In the genomic region with DNA sequence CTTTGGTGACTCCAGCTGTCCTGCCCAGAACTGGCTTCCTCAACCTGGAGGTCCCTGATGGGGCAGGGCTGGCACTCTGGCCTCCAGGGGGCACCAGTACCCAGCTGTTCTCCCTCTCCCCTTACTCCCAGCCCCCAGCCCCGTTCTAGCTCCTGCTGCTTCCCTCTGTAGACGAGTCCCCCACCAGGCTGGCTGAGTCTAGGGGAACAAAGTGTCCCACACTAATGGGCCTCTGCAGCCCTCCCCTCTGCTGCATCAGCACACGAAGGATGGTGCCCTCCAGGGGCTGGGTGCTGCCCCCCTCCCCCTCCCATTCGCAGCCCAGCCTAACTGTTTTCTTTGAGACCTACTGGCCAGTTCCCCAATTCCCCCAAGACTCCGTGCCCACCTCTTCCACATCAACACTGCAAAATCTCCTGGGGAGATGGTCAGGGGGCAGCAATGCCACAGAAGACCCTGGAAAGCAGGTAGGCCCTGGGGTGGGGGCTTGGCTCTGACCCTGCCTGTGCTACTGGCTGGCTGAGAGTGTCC, we compare ENCODE assay signal across 11 cellular contexts. TPM values are rescaled to one million over a fixed set of nuclear protein-coding genes. Genes with fewer than 3 reads are reported as not detected.
DNase-seq lines count a peak whose midpoint lies in the region; ATAC-seq and TF ChIP-seq lines count a peak whose summit lies in the region.
"Had no signal": no experiment of that assay in that cellular context is flagged by ENCODE, and none has a peak within 500 bp of the region (broad histone marks: within the 10 kb centered on the region; RNA-seq: fewer than 3 reads in every experiment).

No MANE protein-coding gene starts in this region.

- peaks cover 7% of the 10 kb centered on the region for H3K4me1 ChIP-seq in CD8-positive, alpha-beta T cell (ENCODE audit: insufficient read depth, low read length)

- H3K4me3 Mint-ChIP-seq in activated naive CD4-positive, alpha-beta T cell treated with anti-CD3 and anti-CD28 coated beads for 36 hours: no peak overlapping the region
- H3K4me3 Mint-ChIP-seq in activated naive CD4-positive, alpha-beta T cell treated with anti-CD3 and anti-CD28 coated beads, Interleukin-2, amount 10 ng/mL, durations not matched to agents 7 days and 5 days: no peak overlapping the region
- no peak overlapping the region for H3K4me3 Mint-ChIP-seq in chondrocyte (ENCODE audit: unreplicated experiment)
- H3K4me3 Mint-ChIP-seq in CD8-positive, alpha-beta T cell: no peak overlapping the region
- H3K4me3 Mint-ChIP-seq: activated CD8-positive, alpha-beta T cell treated with anti-CD3 and anti-CD28 coated beads, Interleukin-2, amount 10 ng/mL, durations not matched to agents 7 days and 5 days had no signal

- intact Hi-C loops in activated naive CD4-positive, alpha-beta T cell treated with anti-CD3 and anti-CD28 coated beads for 36 hours (cut with micrococcal nuclease): no loop called here
- intact Hi-C loops in sciatic nerve (cut with DNase I): loop anchor here (10.0 kb wide), 1 partner anchor 57 kb away; no protein-coding TSS in a partner anchor
- intact Hi-C loops in CD8-positive, alpha-beta T cell (cut with DNase I, micrococcal nuclease): no loop called here

- H3K27me3 Mint-ChIP-seq in activated naive CD4-positive, alpha-beta T cell treated with anti-CD3 and anti-CD28 coated beads for 36 hours (ENCODE audit: low read depth): peaks cover 53% of the 10 kb centered on the region
- H3K27me3 Mint-ChIP-seq in activated naive CD4-positive, alpha-beta T cell treated with anti-CD3 and anti-CD28 coated beads, Interleukin-2, amount 10 ng/mL, durations not matched to agents 7 days and 5 days: peaks cover 69% of the 10 kb centered on the region
- peaks cover 62% of the 10 kb centered on the region for H3K27me3 Mint-ChIP-seq in chondrocyte (ENCODE audit: low read depth)
- H3K27me3 Mint-ChIP-seq in CD8-positive, alpha-beta T cell (ENCODE audit: low read depth): peaks cover 60% of the 10 kb centered on the region

- H3K9me3 ChIP-seq in CD8-positive, alpha-beta T cell (ENCODE audit: low read length): no peaks in the 10 kb centered on the region

- H3K9me3 Mint-ChIP-seq in activated naive CD4-positive, alpha-beta T cell treated with anti-CD3 and anti-CD28 coated beads for 36 hours: no peaks in the 10 kb centered on the region
- no peaks in the 10 kb centered on the region for H3K9me3 Mint-ChIP-seq in activated naive CD4-positive, alpha-beta T cell treated with anti-CD3 and anti-CD28 coated beads, Interleukin-2, amount 10 ng/mL, durations not matched to agents 7 days and 5 days
- H3K9me3 Mint-ChIP-seq in chondrocyte (ENCODE audit: low read depth): no peaks in the 10 kb centered on the region
- no peaks in the 10 kb centered on the region for H3K9me3 Mint-ChIP-seq in CD8-positive, alpha-beta T cell

- H3K27ac ChIP-seq in CD8-positive, alpha-beta T cell (ENCODE audit: low read depth, low read length): no peak overlapping the region

- ATAC-seq in sciatic nerve (no peak), HG02870 (IDR thresholded peaks at IDR 0.05; ENCODE audit: unreplicated experiment) (no peak), GM21529 (IDR thresholded peaks at IDR 0.05; ENCODE audit: unreplicated experiment) (no peak)
- ATAC-seq in CD8-positive, alpha-beta T cell: no peak
- ATAC-seq: activated CD8-positive, alpha-beta T cell treated with anti-CD3 and anti-CD28 coated beads, Interleukin-2, amount 10 ng/mL, durations not matched to agents 7 days and 5 days had no signal

- H3K4me3 ChIP-seq in CD8-positive, alpha-beta T cell (ENCODE audit: low read depth, low read length): no peak overlapping the region

- TF ChIP-seq CTCF in LNCAP (IDR thresholded peaks at IDR 0.05): peak; percentile 58
- TF ChIP-seq CTCF in chondrocyte (IDR thresholded peaks at IDR 0.05): peak; percentile 66
- no peak for TF ChIP-seq CTCF in CD8-positive, alpha-beta T cell (IDR thresholded peaks at IDR 0.05)

- peak; percentile 25 for DNase-seq in activated naive CD4-positive, alpha-beta T cell treated with anti-CD3 and anti-CD28 coated beads for 36 hours
- DNase-seq in activated naive CD4-positive, alpha-beta T cell treated with anti-CD3 and anti-CD28 coated beads, Interleukin-2, amount 10 ng/mL, durations not matched to agents 7 days and 5 days: no peak
- DNase-seq in chondrocyte (ENCODE audit: low spot score) (peak; percentile 82), sciatic nerve (ENCODE audit: low spot score) (peak; percentile 31)
- no peak for DNase-seq in CD8-positive, alpha-beta T cell
- DNase-seq: activated CD8-positive, alpha-beta T cell treated with anti-CD3 and anti-CD28 coated beads, Interleukin-2, amount 10 ng/mL, durations not matched to agents 7 days and 5 days; effector CD4-positive, alpha-beta T cell had no signal

- POLR2A ChIA-PET in CD8-positive, alpha-beta T cell (lab: Charles Lee): interaction anchor here (0.6 kb wide), 1 partner anchor 565 kb away, joined by 3 read pairs; no protein-coding TSS in a partner anchor

- CTCF ChIA-PET in activated naive CD4-positive, alpha-beta T cell treated with anti-CD3 and anti-CD28 coated beads for 36 hours (lab: Charles Lee): interaction anchor here (0.6 to 1.2 kb wide), 7 partner anchors 9 to 231 kb away, joined by 3 to 4 read pairs (median 3); no protein-coding TSS in a partner anchor
- CTCF ChIA-PET in activated naive CD4-positive, alpha-beta T cell treated with anti-CD3 and anti-CD28 coated beads, Interleukin-2, amount 10 ng/mL, durations not matched to agents 7 days and 5 days (lab: Charles Lee): interaction anchor here (1.7 kb wide), 1 partner anchor 136 kb away, joined by 3 read pairs; no protein-coding TSS in a partner anchor
- CTCF ChIA-PET in CD8-positive, alpha-beta T cell (lab: Charles Lee): no interaction called here

- peaks cover 13% of the 10 kb centered on the region for H3K27me3 ChIP-seq in CD8-positive, alpha-beta T cell (ENCODE audit: insufficient read depth, low read length)

- no peaks in the 10 kb centered on the region for H3K36me3 Mint-ChIP-seq in activated naive CD4-positive, alpha-beta T cell treated with anti-CD3 and anti-CD28 coated beads for 36 hours (ENCODE audit: low read depth)
- H3K36me3 Mint-ChIP-seq in activated naive CD4-positive, alpha-beta T cell treated with anti-CD3 and anti-CD28 coated beads, Interleukin-2, amount 10 ng/mL, durations not matched to agents 7 days and 5 days: no peaks in the 10 kb centered on the region
- H3K36me3 Mint-ChIP-seq in chondrocyte (ENCODE audit: low read depth): no peaks in the 10 kb centered on the region
- no peaks in the 10 kb centered on the region for H3K36me3 Mint-ChIP-seq in CD8-positive, alpha-beta T cell

- no peak overlapping the region for H3K27ac Mint-ChIP-seq in activated naive CD4-positive, alpha-beta T cell treated with anti-CD3 and anti-CD28 coated beads for 36 hours
- H3K27ac Mint-ChIP-seq in activated naive CD4-positive, alpha-beta T cell treated with anti-CD3 and anti-CD28 coated beads, Interleukin-2, amount 10 ng/mL, durations not matched to agents 7 days and 5 days: no peak overlapping the region
- H3K27ac Mint-ChIP-seq in chondrocyte (ENCODE audit: unreplicated experiment): no peak overlapping the region
- H3K27ac Mint-ChIP-seq in CD8-positive, alpha-beta T cell: no peak overlapping the region
- H3K27ac Mint-ChIP-seq: activated CD8-positive, alpha-beta T cell treated with anti-CD3 and anti-CD28 coated beads, Interleukin-2, amount 10 ng/mL, durations not matched to agents 7 days and 5 days had no signal

- no peaks in the 10 kb centered on the region for H3K36me3 ChIP-seq in CD8-positive, alpha-beta T cell (ENCODE audit: insufficient read depth, low read length)

- peaks cover 7% of the 10 kb centered on the region for H3K4me1 Mint-ChIP-seq in activated naive CD4-positive, alpha-beta T cell treated with anti-CD3 and anti-CD28 coated beads for 36 hours (ENCODE audit: low read depth)
- peaks cover 7% of the 10 kb centered on the region for H3K4me1 Mint-ChIP-seq in activated naive CD4-positive, alpha-beta T cell treated with anti-CD3 and anti-CD28 coated beads, Interleukin-2, amount 10 ng/mL, durations not matched to agents 7 days and 5 days
- peaks cover 8% of the 10 kb centered on the region for H3K4me1 Mint-ChIP-seq in chondrocyte (ENCODE audit: low read depth)
- H3K4me1 Mint-ChIP-seq in CD8-positive, alpha-beta T cell (ENCODE audit: low read depth): peaks cover 7% of the 10 kb centered on the region

RNA-seq across cellular contexts. Expression of a gene that starts 4.2 kb away (rescaled TPM):
- total RNA-seq in activated naive CD4-positive, alpha-beta T cell treated with anti-CD3 and anti-CD28 coated beads for 36 hours: not detected
- total RNA-seq in chondrocyte (not detected in 3 replicates), sciatic nerve (not detected)
- not detected for total RNA-seq in CD8-positive, alpha-beta T cell
- total RNA-seq: activated CD8-positive, alpha-beta T cell treated with anti-CD3 and anti-CD28 coated beads, Interleukin-2, amount 10 ng/mL, durations not matched to agents 7 days and 5 days; mononuclear cell had no signal

Comparison
In these comparisons a context has a peak if more than half of its experiments do, and no peak if none do; other contexts are left out.
1. DNase-seq: peak in activated naive CD4-positive, alpha-beta T cell treated with anti-CD3 and anti-CD28 coated beads for 36 hours (single experiment), chondrocyte (single experiment) and sciatic nerve (single experiment); none in activated naive CD4-positive, alpha-beta T cell treated with anti-CD3 and anti-CD28 coated beads, Interleukin-2, amount 10 ng/mL, durations not matched to agents 7 days and 5 days (single experiment) and CD8-positive, alpha-beta T cell (0 of 7).